In the genomic region with DNA sequence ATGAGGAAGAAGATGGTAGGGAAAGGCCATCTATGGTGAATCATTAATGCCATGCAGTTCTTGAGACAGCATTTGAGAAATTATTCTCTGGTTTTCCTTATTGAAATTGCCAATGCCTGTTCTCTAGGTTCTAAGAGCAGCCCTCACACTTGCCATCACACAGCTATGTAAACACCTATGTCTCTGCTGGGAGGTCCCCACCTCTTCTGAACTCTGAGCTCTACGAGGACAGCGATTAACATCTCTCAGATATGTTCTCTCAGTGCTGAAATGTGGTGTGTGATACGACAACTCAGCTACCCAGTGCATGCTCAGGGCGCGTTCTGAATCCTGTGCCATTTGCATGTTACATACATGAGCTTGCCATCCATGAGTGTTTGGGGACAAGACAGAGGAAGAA, we compare ENCODE assay signal across 37 cellular contexts.
"Had no signal": no experiment of that assay in that cellular context is flagged by ENCODE, and none has a peak within 500 bp of the region (broad histone marks: within the 10 kb centered on the region; RNA-seq: fewer than 3 reads in every experiment).

No MANE protein-coding gene starts in this region.

- H3K9me3 ChIP-seq: adrenal gland, body of pancreas, breast epithelium had no signal

- H3K9me3 Mint-ChIP-seq: activated B cell treated with CpG ODN at 0.5 μM for 24 hours; activated CD4-positive, alpha-beta memory T cell treated with anti-CD3 and anti-CD28 coated beads for 36 hours; activated CD4-positive, alpha-beta T cell treated with anti-CD3 and anti-CD28 coated beads, Interleukin-2, amount 10 ng/mL, durations not matched to agents 24 days and 14 days; activated CD8-positive, alpha-beta T cell treated with anti-CD3 and anti-CD28 coated beads for 36 hours; activated naive CD4-positive, alpha-beta T cell treated with anti-CD3 and anti-CD28 coated beads for 36 hours; activated naive CD4-positive, alpha-beta T cell treated with anti-CD3 and anti-CD28 coated beads, Interleukin-2, amount 50 U/mL, for 72 hours; activated naive CD8-positive, alpha-beta T cell treated with anti-CD3 and anti-CD28 coated beads for 36 hours; activated T-cell treated with anti-CD3 and anti-CD28 coated beads, Interleukin-2, amount 50 U/mL, for 4 hours; activated T-cell treated with anti-CD3 and anti-CD28 coated beads, Interleukin-2, amount 50 U/mL, for 72 hours; activated T-helper 1 cell treated with anti-CD3 and anti-CD28 coated beads, Interleukin-12 subunit alpha, Interleukin-12 subunit beta, Interleukin-2, Interleukin-4 antibody, amounts not matched to agents 30 ng/mL and 10 ng/mL and 1 ng/mL, durations not matched to agents 14 hours and 24 hours and 36 hours; activated T-helper 17 cell treated with anti-CD3 and anti-CD28 coated beads, Interleukin-2, amount 50 U/mL, for 72 hours; T-helper 1 cell treated with Interleukin-12 subunit alpha and Interleukin-12 subunit beta and Interleukin-4 antibody, amounts not matched to agents 30 μg/mL and 1 μg/mL, for 36 hours; T-helper 2 cell treated with Interferon-gamma antibody and Interleukin-4, amounts not matched to agents 5 μg/mL and 100 μg/mL, for 36 hours had no signal

- ATAC-seq: activated CD8-positive, alpha-beta T cell treated with anti-CD3 and anti-CD28 coated beads for 36 hours; activated naive CD4-positive, alpha-beta T cell treated with anti-CD3 and anti-CD28 coated beads, Interleukin-2, amount 50 U/mL, for 72 hours; activated T-cell treated with anti-CD3 and anti-CD28 coated beads, Interleukin-2, amount 50 U/mL, for 4 hours; activated T-cell treated with anti-CD3 and anti-CD28 coated beads, Interleukin-2, amount 50 U/mL, for 72 hours; activated T-helper 17 cell treated with anti-CD3 and anti-CD28 coated beads, Interleukin-2, amount 50 U/mL, for 72 hours; body of pancreas had no signal

- H3K36me3 ChIP-seq: brain microvascular endothelial cell, breast epithelium had no signal

- H3K27ac ChIP-seq: adrenal gland, body of pancreas, brain microvascular endothelial cell, breast epithelium, VCaP had no signal

- H3K4me1 Mint-ChIP-seq: activated B cell treated with CpG ODN at 0.5 μM for 24 hours; activated CD4-positive, alpha-beta T cell treated with anti-CD3 and anti-CD28 coated beads, Interleukin-2, amount 10 ng/mL, durations not matched to agents 24 days and 14 days; activated naive CD8-positive, alpha-beta T cell treated with anti-CD3 and anti-CD28 coated beads for 36 hours; activated T-helper 17 cell treated with anti-CD3 and anti-CD28 coated beads, Interleukin-2, amount 50 U/mL, for 72 hours had no signal

- FAIRE-seq: astrocyte, TTC549 had no signal

- H3K4me1 ChIP-seq: body of pancreas, breast epithelium had no signal

- H3K27ac Mint-ChIP-seq: activated B cell treated with CpG ODN at 0.5 μM for 24 hours; activated CD4-positive, alpha-beta memory T cell treated with anti-CD3 and anti-CD28 coated beads for 36 hours; activated CD4-positive, alpha-beta T cell treated with anti-CD3 and anti-CD28 coated beads, Interleukin-2, amount 10 ng/mL, durations not matched to agents 24 days and 14 days; activated CD8-positive, alpha-beta T cell treated with anti-CD3 and anti-CD28 coated beads for 36 hours; activated naive CD4-positive, alpha-beta T cell treated with anti-CD3 and anti-CD28 coated beads for 36 hours; activated naive CD4-positive, alpha-beta T cell treated with anti-CD3 and anti-CD28 coated beads, Interleukin-2, amount 50 U/mL, for 72 hours; activated naive CD8-positive, alpha-beta T cell treated with anti-CD3 and anti-CD28 coated beads for 36 hours; activated T-cell treated with anti-CD3 and anti-CD28 coated beads, Interleukin-2, amount 50 U/mL, for 72 hours; activated T-helper 1 cell treated with anti-CD3 and anti-CD28 coated beads, Interleukin-12 subunit alpha, Interleukin-12 subunit beta, Interleukin-2, Interleukin-4 antibody, amounts not matched to agents 30 ng/mL and 10 ng/mL and 1 ng/mL, durations not matched to agents 14 hours and 24 hours and 36 hours; activated T-helper 17 cell treated with anti-CD3 and anti-CD28 coated beads, Interleukin-2, amount 50 U/mL, for 72 hours; T-helper 1 cell treated with Interleukin-12 subunit alpha and Interleukin-12 subunit beta and Interleukin-4 antibody, amounts not matched to agents 30 μg/mL and 1 μg/mL, for 36 hours; T-helper 2 cell treated with Interferon-gamma antibody and Interleukin-4, amounts not matched to agents 5 μg/mL and 100 μg/mL, for 36 hours had no signal

- H3K27me3 Mint-ChIP-seq: activated naive CD8-positive, alpha-beta T cell treated with anti-CD3 and anti-CD28 coated beads for 36 hours had no signal

- DNase-seq: activated B cell treated with CpG ODN at 0.5 μM for 24 hours; activated CD4-positive, alpha-beta memory T cell treated with anti-CD3 and anti-CD28 coated beads for 36 hours; activated CD4-positive, alpha-beta T cell treated with anti-CD3 and anti-CD28 coated beads for 4 hours; activated CD4-positive, alpha-beta T cell treated with anti-CD3 and anti-CD28 coated beads, Interleukin-2, amount 10 ng/mL, durations not matched to agents 24 days and 14 days; activated CD4-positive, alpha-beta T cell treated with anti-CD3 and anti-CD28 coated beads, Interleukin-2, amount 50 U/mL, for 1 hour; activated CD4-positive, alpha-beta T cell treated with anti-CD3 and anti-CD28 coated beads, Interleukin-2, amount 50 U/mL, for 4 hours; activated CD4-positive, CD25-positive, alpha-beta regulatory T cell treated with anti-CD3 and anti-CD28 coated beads, Interleukin-2, amount 50 U/mL, for 72 hours; activated CD8-positive, alpha-beta memory T cell treated with anti-CD3 and anti-CD28 coated beads, Interleukin-2, amount 50 U/mL, for 4 hours; activated CD8-positive, alpha-beta T cell treated with anti-CD3 and anti-CD28 coated beads for 36 hours; activated effector memory CD4-positive, alpha-beta T cell treated with anti-CD3 and anti-CD28 coated beads, Interleukin-2, amount 50 U/mL, for 16 hours; activated gamma-delta T cell treated with Interleukin-2 at 50 U/mL for 16 hours; activated naive CD4-positive, alpha-beta T cell; activated naive CD4-positive, alpha-beta T cell treated with anti-CD3 and anti-CD28 coated beads for 36 hours; activated naive CD4-positive, alpha-beta T cell treated with anti-CD3 and anti-CD28 coated beads, Interleukin-2, amount 50 U/mL, for 16 hours; activated naive CD8-positive, alpha-beta T cell treated with anti-CD3 and anti-CD28 coated beads for 36 hours; activated T-cell treated with anti-CD3 and anti-CD28 coated beads for 4 hours; activated T-cell treated with anti-CD3 and anti-CD28 coated beads, Interleukin-2, amount 50 U/mL, for 1 hour; activated T-cell treated with anti-CD3 and anti-CD28 coated beads, Interleukin-2, amount 50 U/mL, for 4 hours; activated T-cell treated with anti-CD3 and anti-CD28 coated beads, Interleukin-2, amount 50 U/mL, for 72 hours; amniotic stem cell; body of pancreas; brain microvascular endothelial cell; central memory CD4-positive, alpha-beta T cell; SW 1271; T-helper 1 cell; T-helper 2 cell; T-helper 9 cell had no signal

- H3K4me3 ChIP-seq: adrenal gland, body of pancreas, breast epithelium had no signal

- H3K36me3 Mint-ChIP-seq: activated CD4-positive, alpha-beta memory T cell treated with anti-CD3 and anti-CD28 coated beads for 36 hours; activated naive CD4-positive, alpha-beta T cell treated with anti-CD3 and anti-CD28 coated beads, Interleukin-2, amount 50 U/mL, for 72 hours; activated naive CD8-positive, alpha-beta T cell treated with anti-CD3 and anti-CD28 coated beads for 36 hours had no signal

- H3K27me3 ChIP-seq: adrenal gland, body of pancreas, breast epithelium had no signal

- H3K4me3 Mint-ChIP-seq: activated B cell treated with CpG ODN at 0.5 μM for 24 hours; activated CD4-positive, alpha-beta memory T cell treated with anti-CD3 and anti-CD28 coated beads for 36 hours; activated CD4-positive, alpha-beta T cell treated with anti-CD3 and anti-CD28 coated beads, Interleukin-2, amount 10 ng/mL, durations not matched to agents 24 days and 14 days; activated CD8-positive, alpha-beta T cell treated with anti-CD3 and anti-CD28 coated beads for 36 hours; activated naive CD4-positive, alpha-beta T cell treated with anti-CD3 and anti-CD28 coated beads for 36 hours; activated naive CD8-positive, alpha-beta T cell treated with anti-CD3 and anti-CD28 coated beads for 36 hours; activated T-cell treated with anti-CD3 and anti-CD28 coated beads, Interleukin-2, amount 50 U/mL, for 4 hours; activated T-cell treated with anti-CD3 and anti-CD28 coated beads, Interleukin-2, amount 50 U/mL, for 72 hours; activated T-helper 1 cell treated with anti-CD3 and anti-CD28 coated beads, Interleukin-12 subunit alpha, Interleukin-12 subunit beta, Interleukin-2, Interleukin-4 antibody, amounts not matched to agents 30 ng/mL and 10 ng/mL and 1 ng/mL, durations not matched to agents 14 hours and 24 hours and 36 hours; activated T-helper 17 cell treated with anti-CD3 and anti-CD28 coated beads, Interleukin-2, amount 50 U/mL, for 72 hours; T-helper 1 cell treated with Interleukin-12 subunit alpha and Interleukin-12 subunit beta and Interleukin-4 antibody, amounts not matched to agents 30 μg/mL and 1 μg/mL, for 36 hours; T-helper 2 cell treated with Interferon-gamma antibody and Interleukin-4, amounts not matched to agents 5 μg/mL and 100 μg/mL, for 36 hours had no signal
